ENCODE assay signal across 9 cellular contexts in the genomic region with DNA sequence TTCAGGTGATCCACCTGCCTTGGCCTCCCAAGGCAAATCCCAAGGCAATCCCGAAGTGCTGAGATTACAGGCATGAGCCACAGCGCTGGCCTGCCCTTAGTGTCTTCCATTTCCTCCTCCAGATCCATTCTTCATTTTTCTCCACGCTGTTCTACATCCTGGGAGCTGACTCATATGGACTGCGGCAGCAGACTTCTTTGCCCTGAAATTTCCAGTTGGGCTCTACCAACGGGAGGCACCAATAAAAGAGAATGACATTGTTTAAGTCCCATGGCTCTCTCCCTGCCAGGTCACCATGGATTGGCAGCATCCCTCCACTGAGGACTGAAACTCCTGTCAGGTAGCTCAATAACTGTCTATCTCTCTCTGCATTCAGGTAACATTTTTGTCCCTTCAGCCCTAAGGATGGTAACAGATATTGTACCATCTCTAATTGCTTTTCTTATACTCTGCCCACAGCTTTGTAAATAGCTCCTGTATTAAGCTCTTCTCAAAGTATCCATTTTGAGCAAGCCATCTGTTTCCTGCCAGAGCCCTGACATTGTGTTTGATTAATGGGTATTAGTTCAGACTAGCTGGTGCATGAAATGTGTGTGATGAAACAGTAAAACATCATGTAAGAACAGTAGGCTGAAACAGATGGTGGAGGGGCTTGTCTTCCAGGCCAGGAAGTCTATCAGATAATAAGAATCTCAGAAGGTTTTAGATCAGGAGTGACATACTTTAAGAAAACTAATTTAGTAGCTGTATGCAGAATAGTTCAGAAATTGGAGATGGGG. TPM values are rescaled to one million over a fixed set of nuclear protein-coding genes. Genes with fewer than 3 reads are reported as not detected.
DNase-seq lines count a peak whose midpoint lies in the region; ATAC-seq and TF ChIP-seq lines count a peak whose summit lies in the region.
"Had no signal": no experiment of that assay in that cellular context is flagged by ENCODE, and none has a peak within 500 bp of the region (broad histone marks: within the 10 kb centered on the region; RNA-seq: fewer than 3 reads in every experiment).

No MANE protein-coding gene starts in this region.

- ATAC-seq in GM19455 (IDR thresholded peaks at IDR 0.05; ENCODE audit: unreplicated experiment), result no peak
- ATAC-seq in HG02642 (IDR thresholded peaks at IDR 0.05; ENCODE audit: poor library complexity, unreplicated experiment), result no peak
- ATAC-seq: HepG2 had no signal

- no peak for TF ChIP-seq CTCF in astrocyte of the spinal cord (IDR thresholded peaks at IDR 0.05; ENCODE audit: low read depth, low read length)
- no peak for TF ChIP-seq CTCF in neutrophil (IDR thresholded peaks at IDR 0.05)

- peaks cover 14% of the 10 kb centered on the region for H3F3A ChIP-seq in GM23248 (ENCODE audit: insufficient read depth)

- H3K4me3 ChIP-seq in GM23248 (no peak overlapping the region), astrocyte of the spinal cord (ENCODE audit: low read depth, low read length) (no peak overlapping the region), neutrophil (ENCODE audit: low read depth in 1 of 2, low read length in 1 of 2) (no peak overlapping the region), H7 (ENCODE audit: insufficient read depth, low read depth, low read length) (no peak overlapping the region)

- 60 to 73% methylated on average over 5 of the region's 5 CpGs for WGBS in GM23248 (ENCODE audit: low coverage in 1 of 2, low lambda C conversion rate in 2 of 2, missing lambda C conversion rate in 2 of 2), 2 experiments

- H3K36me3 ChIP-seq in GM23248 (ENCODE audit: low read depth), result no peaks in the 10 kb centered on the region
- no peaks in the 10 kb centered on the region for H3K36me3 ChIP-seq in neutrophil
- H3K36me3 ChIP-seq in H7 (replicated peaks; ENCODE audit: control insufficient read depth, insufficient read depth, low read length), result no peaks in the 10 kb centered on the region

- no peaks in the 10 kb centered on the region for H3K9me2 ChIP-seq in GM23248 (ENCODE audit: insufficient read depth)

- H3K9ac ChIP-seq in GM23248, result no peak overlapping the region

- H3K9me3 ChIP-seq in GM23248 (ENCODE audit: low read depth) (no peaks in the 10 kb centered on the region), neutrophil (no peaks in the 10 kb centered on the region)

- peaks cover 13% of the 10 kb centered on the region for H3K4me1 ChIP-seq in GM23248 (ENCODE audit: insufficient read depth)
- H3K4me1 ChIP-seq in neutrophil (ENCODE audit: control insufficient read depth in 1 of 2, insufficient read depth in 1 of 2, low read depth in 1 of 2, low read length in 1 of 2), result peaks cover 20 to 24% of the 10 kb centered on the region in 2 experiments

- H3K4me2 ChIP-seq in GM23248 (ENCODE audit: unreplicated experiment), result no peak overlapping the region

- DNase-seq in GM23248 (peak; percentile 49), NCI-H2227 treated with DMSO at 0.1 percent for 48 hours (lab: John Stamatoyannopoulos, UW) (peak; percentile 80), astrocyte of the spinal cord (ENCODE audit: low read depth, low spot score) (peak; percentile 34), H7 (no peak), OCI-M2 (lab: John Stamatoyannopoulos, UW; ENCODE audit: unreplicated experiment) (no peak)

- H2AFZ ChIP-seq in GM23248, result no peak overlapping the region

- in situ Hi-C loops in GM23248 (cut with MboI), result no loop called here
- in situ Hi-C loops in astrocyte of the spinal cord (cut with HindIII; ENCODE audit: low sequenced_read_pairs), result no loop called here

- H3K79me2 ChIP-seq in GM23248 (ENCODE audit: insufficient read depth), result peaks cover 30% of the 10 kb centered on the region

- H4K20me1 ChIP-seq in GM23248 (ENCODE audit: insufficient read depth), result no peaks in the 10 kb centered on the region

- H3K27ac ChIP-seq in GM23248, result 0 out of 2 replicates have a peak overlapping the region, but pooled peaks have one; percentile 13
- H3K27ac ChIP-seq in neutrophil, result peak overlapping the region; percentile 9

- no peaks in the 10 kb centered on the region for H3K27me3 ChIP-seq in GM23248 (replicated peaks; ENCODE audit: insufficient read depth)
- peaks cover 16% of the 10 kb centered on the region for H3K27me3 ChIP-seq in neutrophil
- no peaks in the 10 kb centered on the region for H3K27me3 ChIP-seq in H7 (ENCODE audit: control insufficient read depth, insufficient read depth, low read length)

RNA-seq across cellular contexts. Expression of a gene that starts 3.6 kb away (rescaled TPM):
- total RNA-seq in GM23248 (2014; rRNA removed; shearing (Covaris generic)), result 36.9 and 37.3 TPM in 2 replicates
- polyA plus RNA-seq in GM23248 (2016; fragmentation: Nextera tagmentation; extraction: Ambion mirVana), result 35.0 and 38.3 TPM in 2 replicates
- 57.0 and 65.8 TPM in 2 replicates for total RNA-seq in H7 (2014; rRNA removed; shearing (Covaris generic))

RNA-seq across cellular contexts. Expression of a gene that starts 19.9 kb away (rescaled TPM):
- 1.5 TPM in 2 replicates for total RNA-seq in GM23248 (2014; rRNA removed; shearing (Covaris generic))
- 1.7 and 2.3 TPM in 2 replicates for polyA plus RNA-seq in GM23248 (2016; fragmentation: Nextera tagmentation; extraction: Ambion mirVana)
- total RNA-seq in H7 (2014; rRNA removed; shearing (Covaris generic)), result 1.2 TPM in 2 replicates

RNA-seq across cellular contexts. Expression of a gene that starts 39.5 kb away (rescaled TPM):
- 5.4 and 5.7 TPM in 2 replicates for total RNA-seq in GM23248 (2014; rRNA removed; shearing (Covaris generic))
- 2.4 and 2.5 TPM in 2 replicates for polyA plus RNA-seq in GM23248 (2016; fragmentation: Nextera tagmentation; extraction: Ambion mirVana)
- 6.0 and 8.8 TPM in 2 replicates for total RNA-seq in H7 (2014; rRNA removed; shearing (Covaris generic))

Comparison
In these comparisons a context has a peak if more than half of its experiments do, and no peak if none do; other contexts are left out.
1. DNase-seq: peak in GM23248 (single experiment), NCI-H2227 treated with DMSO at 0.1 percent for 48 hours (single experiment) and astrocyte of the spinal cord (single experiment); none in H7 (single experiment) and OCI-M2 (single experiment).